In the genomic region with DNA sequence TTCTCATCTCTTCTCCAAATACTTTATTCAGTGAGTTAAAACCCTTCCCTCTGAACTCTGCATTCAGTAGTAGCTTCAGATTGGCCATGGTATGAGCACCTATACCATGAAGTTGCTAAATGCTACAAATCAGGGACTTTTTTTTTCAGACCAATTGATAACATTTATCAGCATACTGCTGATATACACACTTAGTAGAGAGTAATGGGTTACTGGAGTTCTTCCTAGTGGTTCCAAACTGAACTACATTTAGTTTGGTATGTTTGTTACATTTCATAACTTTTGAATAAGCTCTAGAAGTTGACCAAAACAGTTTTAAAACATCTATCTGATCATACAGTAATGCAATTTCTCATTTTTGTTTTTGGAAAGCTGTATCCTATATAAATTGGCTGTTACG, we compare ENCODE assay signal across 21 cellular contexts.
"Had no signal": no experiment of that assay in that cellular context is flagged by ENCODE, and none has a peak within 500 bp of the region (broad histone marks: within the 10 kb centered on the region; RNA-seq: fewer than 3 reads in every experiment).

No MANE protein-coding gene starts in this region.

- H3K27ac Mint-ChIP-seq: activated B cell treated with CpG ODN at 0.5 μM for 24 hours; activated CD4-positive, alpha-beta T cell treated with anti-CD3 and anti-CD28 coated beads, Interleukin-2, amount 10 ng/mL, durations not matched to agents 24 days and 14 days; activated naive CD4-positive, alpha-beta T cell treated with anti-CD3 and anti-CD28 coated beads, Interleukin-2, amount 50 U/mL, for 72 hours; T-helper 1 cell treated with Interleukin-12 subunit alpha and Interleukin-12 subunit beta and Interleukin-4 antibody, amounts not matched to agents 30 μg/mL and 1 μg/mL, for 36 hours had no signal

- ATAC-seq: activated naive CD4-positive, alpha-beta T cell treated with anti-CD3 and anti-CD28 coated beads, Interleukin-2, amount 50 U/mL, for 72 hours; activated T-cell treated with anti-CD3 and anti-CD28 coated beads, Interleukin-2, amount 50 U/mL, for 4 hours had no signal

- H3K27ac ChIP-seq: SK-N-MC had no signal

- DNase-seq: activated B cell treated with CpG ODN at 0.5 μM for 24 hours; activated CD4-positive, alpha-beta T cell treated with anti-CD3 and anti-CD28 coated beads for 1 hour; activated CD4-positive, alpha-beta T cell treated with anti-CD3 and anti-CD28 coated beads, Interleukin-2, amount 10 ng/mL, durations not matched to agents 24 days and 14 days; activated CD4-positive, alpha-beta T cell treated with anti-CD3 and anti-CD28 coated beads, Interleukin-2, amount 50 U/mL, for 48 hours; activated CD8-positive, alpha-beta memory T cell treated with anti-CD3 and anti-CD28 coated beads for 24 hours; activated effector memory CD4-positive, alpha-beta T cell treated with anti-CD3 and anti-CD28 coated beads, Interleukin-2, amount 50 U/mL, for 16 hours; activated naive CD4-positive, alpha-beta T cell treated with Interleukin-2 at 50 U/mL for 16 hours; activated T-cell treated with anti-CD3 and anti-CD28 coated beads, Interleukin-2, amount 50 U/mL, for 4 hours; cerebellar nuclear complex; KBM-7; NCI-H1048; NCI-H1417; NCI-H1930; NCI-H2107; NCI-H345; NCI-H510A; NCI-H526 treated with DMSO at 0.1 percent for 48 hours; NCI-H82 had no signal

- H3K27me3 Mint-ChIP-seq: activated B cell treated with CpG ODN at 0.5 μM for 24 hours; activated CD4-positive, alpha-beta T cell treated with anti-CD3 and anti-CD28 coated beads, Interleukin-2, amount 10 ng/mL, durations not matched to agents 24 days and 14 days had no signal

- H3K4me1 Mint-ChIP-seq: activated B cell treated with CpG ODN at 0.5 μM for 24 hours; activated CD4-positive, alpha-beta T cell treated with anti-CD3 and anti-CD28 coated beads, Interleukin-2, amount 10 ng/mL, durations not matched to agents 24 days and 14 days had no signal

- H3K36me3 Mint-ChIP-seq: activated naive CD4-positive, alpha-beta T cell treated with anti-CD3 and anti-CD28 coated beads, Interleukin-2, amount 50 U/mL, for 72 hours had no signal

- H3K4me3 Mint-ChIP-seq: activated B cell treated with CpG ODN at 0.5 μM for 24 hours; activated CD4-positive, alpha-beta T cell treated with anti-CD3 and anti-CD28 coated beads, Interleukin-2, amount 10 ng/mL, durations not matched to agents 24 days and 14 days; activated T-cell treated with anti-CD3 and anti-CD28 coated beads, Interleukin-2, amount 50 U/mL, for 4 hours; T-helper 1 cell treated with Interleukin-12 subunit alpha and Interleukin-12 subunit beta and Interleukin-4 antibody, amounts not matched to agents 30 μg/mL and 1 μg/mL, for 36 hours had no signal

- H3K9me3 Mint-ChIP-seq: activated B cell treated with CpG ODN at 0.5 μM for 24 hours; activated CD4-positive, alpha-beta T cell treated with anti-CD3 and anti-CD28 coated beads, Interleukin-2, amount 10 ng/mL, durations not matched to agents 24 days and 14 days; activated naive CD4-positive, alpha-beta T cell treated with anti-CD3 and anti-CD28 coated beads, Interleukin-2, amount 50 U/mL, for 72 hours; activated T-cell treated with anti-CD3 and anti-CD28 coated beads, Interleukin-2, amount 50 U/mL, for 4 hours; T-helper 1 cell treated with Interleukin-12 subunit alpha and Interleukin-12 subunit beta and Interleukin-4 antibody, amounts not matched to agents 30 μg/mL and 1 μg/mL, for 36 hours had no signal
